10 cellular contexts compared by ENCODE assay signal in genomic region chr2:3480352-3481010, GRCh38. TPM values are rescaled to one million over a fixed set of nuclear protein-coding genes. Genes with fewer than 3 reads are reported as not detected.
DNase-seq lines count a peak whose midpoint lies in the region; ATAC-seq and TF ChIP-seq lines count a peak whose summit lies in the region.
"Had no signal": no experiment of that assay in that cellular context is flagged by ENCODE, and none has a peak within 500 bp of the region (broad histone marks: within the 10 kb centered on the region; RNA-seq: fewer than 3 reads in every experiment).

No MANE protein-coding gene starts in this region.

- peaks cover 0 to 28% (median 0%) of the 10 kb centered on the region in 3 donors for H3K36me3 ChIP-seq in Peyer's patch

- H3K9me3 ChIP-seq in Peyer's patch: no peaks in the 10 kb centered on the region
- H3K9me3 ChIP-seq: A549 had no signal

- peak; percentile 45 for ATAC-seq in GM21390 (IDR thresholded peaks at IDR 0.05; ENCODE audit: unreplicated experiment)
- ATAC-seq: A549 had no signal

- H3K4me3 ChIP-seq in Peyer's patch: no peak overlapping the region
- H3K4me3 ChIP-seq: A549 had no signal

- no peak for TF ChIP-seq CTCF in Peyer's patch (IDR thresholded peaks at IDR 0.05)

- peaks cover 0 to 5% (median 0%) of the 10 kb centered on the region in 4 donors for H3K4me1 ChIP-seq in Peyer's patch
- H3K4me1 ChIP-seq: A549 had no signal

- TF ChIP-seq POLR2A in Peyer's patch (IDR thresholded peaks at IDR 0.05): no peak

- no peaks in the 10 kb centered on the region for H3K27me3 ChIP-seq in Peyer's patch

- peak overlapping the region in 2 of 4 donors; percentile 9 to 34 for H3K27ac ChIP-seq in Peyer's patch
- H3K27ac ChIP-seq: A549 had no signal

- DNase-seq in NCI-H2081 (lab: John Stamatoyannopoulos, UW) (peak; percentile 16 to 30), NCI-H2081 treated with DMSO at 0.1 percent for 48 hours (lab: John Stamatoyannopoulos, UW) (no peak), Peyer's patch (peak in 2 of 3 donors; percentile 91 to 95), mucosa of gallbladder (ENCODE audit: low spot score) (peak; percentile 90), NCI-H226 (no peak), NCI-H146 (lab: John Stamatoyannopoulos, UW) (no peak), NCI-H187 (lab: John Stamatoyannopoulos, UW) (no peak)
- DNase-seq: central memory CD4-positive, alpha-beta T cell had no signal

RNA-seq across cellular contexts. Expression of gene ADI1, which starts 38.9 kb away (rescaled TPM):
- total RNA-seq in Peyer's patch (100 to 1,000 TPM in 1 of 4 donors, 10 to 100 TPM in 3; 43.7 to 207 (median 71.0) TPM), mucosa of gallbladder (223 TPM)

Comparison
In these comparisons a context has a peak if more than half of its experiments do, and no peak if none do; other contexts are left out.
1. DNase-seq: peak in NCI-H2081 (2 of 2), Peyer's patch (2 of 3) and mucosa of gallbladder (single experiment); none in NCI-H2081 treated with DMSO at 0.1 percent for 48 hours (single experiment), NCI-H226 (single experiment), NCI-H146 (single experiment) and NCI-H187 (0 of 2).